ENCODE assay signal across 11 cellular contexts in genomic region chr6:148769304-148769968, GRCh38.
"Had no signal": no experiment of that assay in that cellular context is flagged by ENCODE, and none has a peak within 500 bp of the region (broad histone marks: within the 10 kb centered on the region; RNA-seq: fewer than 3 reads in every experiment).

No MANE protein-coding gene starts in this region.

- DNase-seq: activated CD4-positive, CD25-positive, alpha-beta regulatory T cell treated with anti-CD3 and anti-CD28 coated beads, Interleukin-2, amount 50 U/mL, for 72 hours; activated gamma-delta T cell treated with Interleukin-2 at 50 U/mL for 16 hours; adrenal gland; effector CD8-positive, alpha-beta T cell; esophagus squamous epithelium had no signal

- H3K9me3 ChIP-seq: adrenal gland, esophagus squamous epithelium, right atrium auricular region, tibial nerve had no signal

- H3K36me3 ChIP-seq: adrenal gland, esophagus squamous epithelium, right atrium auricular region, tibial nerve had no signal

- H3K27ac Mint-ChIP-seq: activated naive CD4-positive, alpha-beta T cell treated with anti-CD3 and anti-CD28 coated beads, Interleukin-2, amount 50 U/mL, for 72 hours; dendritic cell treated with granulocyte-macrophage colony-stimulating factor and Interleukin-4, amounts not matched to agents 40 ng/mL and 50 ng/mL, for 4 days; progenitor cell of endocrine pancreas; stimulated activated naive CD8-positive, alpha-beta T cell treated with anti-CD3 and anti-CD28 coated beads, Interleukin-15, Interleukin-2, amounts not matched to agents 100 ng/mL and 50 ng/mL, for 24 hours had no signal

- H3K4me1 ChIP-seq: adrenal gland, right atrium auricular region had no signal

- H3K4me3 Mint-ChIP-seq: dendritic cell treated with granulocyte-macrophage colony-stimulating factor and Interleukin-4, amounts not matched to agents 40 ng/mL and 50 ng/mL, for 4 days; stimulated activated naive CD8-positive, alpha-beta T cell treated with anti-CD3 and anti-CD28 coated beads, Interleukin-15, Interleukin-2, amounts not matched to agents 100 ng/mL and 50 ng/mL, for 24 hours had no signal

- H3K9me3 Mint-ChIP-seq: activated naive CD4-positive, alpha-beta T cell treated with anti-CD3 and anti-CD28 coated beads, Interleukin-2, amount 50 U/mL, for 72 hours; dendritic cell treated with granulocyte-macrophage colony-stimulating factor and Interleukin-4, amounts not matched to agents 40 ng/mL and 50 ng/mL, for 4 days; stimulated activated naive CD8-positive, alpha-beta T cell treated with anti-CD3 and anti-CD28 coated beads, Interleukin-15, Interleukin-2, amounts not matched to agents 100 ng/mL and 50 ng/mL, for 24 hours had no signal

- ATAC-seq: activated naive CD4-positive, alpha-beta T cell treated with anti-CD3 and anti-CD28 coated beads, Interleukin-2, amount 50 U/mL, for 72 hours had no signal

- H3K4me3 ChIP-seq: adrenal gland, esophagus squamous epithelium, right atrium auricular region, tibial nerve had no signal

- H3K27ac ChIP-seq: adrenal gland, esophagus squamous epithelium, right atrium auricular region, tibial nerve had no signal

- H3K36me3 Mint-ChIP-seq: activated naive CD4-positive, alpha-beta T cell treated with anti-CD3 and anti-CD28 coated beads, Interleukin-2, amount 50 U/mL, for 72 hours had no signal

- H3K27me3 ChIP-seq: adrenal gland, esophagus squamous epithelium, right atrium auricular region, tibial nerve had no signal
